In the genomic region with DNA sequence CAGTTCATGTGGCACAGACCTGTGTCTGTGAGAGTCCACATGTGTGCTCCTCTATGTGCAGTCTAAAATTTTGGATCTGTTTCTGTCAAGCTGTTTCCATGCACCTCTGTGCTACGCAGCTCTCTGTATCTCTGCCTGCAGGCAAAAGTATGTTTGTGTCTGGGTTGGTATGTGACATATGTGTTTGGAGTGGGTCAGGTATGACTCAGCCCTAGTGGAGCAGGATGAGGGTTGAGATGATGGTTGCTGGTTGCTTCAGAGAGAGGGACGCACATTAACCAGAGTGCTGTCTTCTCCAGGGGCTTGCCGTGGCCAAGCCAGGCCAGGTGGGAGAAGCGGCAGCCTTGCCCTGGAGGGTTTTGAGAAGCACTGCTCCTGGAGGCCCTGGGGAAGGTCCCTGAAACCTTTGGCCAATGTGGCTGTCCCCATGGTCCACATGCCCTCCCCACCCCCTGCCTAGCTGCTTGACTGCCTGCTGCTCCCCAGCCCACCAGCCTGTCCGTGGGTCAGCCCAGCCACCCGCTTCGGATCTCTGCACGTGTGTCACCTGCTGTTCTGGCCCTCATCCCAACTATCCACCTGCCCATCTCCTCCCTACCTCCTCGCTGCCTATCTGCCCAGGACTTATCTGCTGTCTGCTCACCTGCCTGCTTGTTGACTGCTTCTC, we compare ENCODE assay signal across 12 cellular contexts. TPM values are rescaled to one million over a fixed set of nuclear protein-coding genes. Genes with fewer than 3 reads are reported as not detected.
A peak's percentile ranks its signal among the peaks of the same experiment; 100 is the strongest.
DNase-seq lines count a peak whose midpoint lies in the region; TF ChIP-seq lines count a peak whose summit lies in the region.
"Had no signal": no experiment of that assay in that cellular context is flagged by ENCODE, and none has a peak within 500 bp of the region (broad histone marks: within the 10 kb centered on the region; RNA-seq: fewer than 3 reads in every experiment).

No MANE protein-coding gene starts in this region.

- H3K36me3 Mint-ChIP-seq in dendritic cell treated with granulocyte-macrophage colony-stimulating factor and Interleukin-4, amounts not matched to agents 40 ng/mL and 50 ng/mL, for 4 days (ENCODE audit: low read depth): no peaks in the 10 kb centered on the region
- no peaks in the 10 kb centered on the region for H3K36me3 Mint-ChIP-seq in osteocyte (ENCODE audit: unreplicated experiment)

- DNase-seq in NCI-H1092 treated with DMSO at 0.1 percent for 48 hours (lab: John Stamatoyannopoulos, UW): peak; percentile 19
- no peak for DNase-seq in NCI-H1092 (lab: John Stamatoyannopoulos, UW)
- DNase-seq in RPMI7951 (ENCODE audit: low read depth): peak; percentile 84
- no peak for DNase-seq in osteocyte (ENCODE audit: extremely low spot score, unreplicated experiment)
- no peak for DNase-seq in globus pallidus (ENCODE audit: low spot score)
- DNase-seq in GF-D8 (lab: John Stamatoyannopoulos, UW): no peak
- DNase-seq in NCI-H1694 (lab: John Stamatoyannopoulos, UW): no peak
- DNase-seq: Calu3, left ventricle myocardium inferior, MV-4-11, NCI-H524 had no signal

- H3K4me3 Mint-ChIP-seq in dendritic cell treated with granulocyte-macrophage colony-stimulating factor and Interleukin-4, amounts not matched to agents 40 ng/mL and 50 ng/mL, for 4 days: no peak overlapping the region
- H3K4me3 Mint-ChIP-seq in osteocyte (ENCODE audit: unreplicated experiment): no peak overlapping the region

- H3K4me1 Mint-ChIP-seq in dendritic cell treated with granulocyte-macrophage colony-stimulating factor and Interleukin-4, amounts not matched to agents 40 ng/mL and 50 ng/mL, for 4 days (ENCODE audit: low read depth): peaks cover 54% of the 10 kb centered on the region
- H3K4me1 Mint-ChIP-seq in osteocyte (ENCODE audit: unreplicated experiment): peaks cover 49% of the 10 kb centered on the region

- intact Hi-C loops in dendritic cell treated with granulocyte-macrophage colony-stimulating factor and Interleukin-4, amounts not matched to agents 40 ng/mL and 50 ng/mL, for 4 days (cut with micrococcal nuclease): no loop called here

- TF ChIP-seq CTCF in osteocyte (IDR thresholded peaks at IDR 0.05): no peak

- peak overlapping the region; percentile 39 for H3K27ac Mint-ChIP-seq in dendritic cell treated with granulocyte-macrophage colony-stimulating factor and Interleukin-4, amounts not matched to agents 40 ng/mL and 50 ng/mL, for 4 days
- peak overlapping the region; percentile 64 for H3K27ac Mint-ChIP-seq in osteocyte (ENCODE audit: unreplicated experiment)

- H3K9me3 Mint-ChIP-seq in dendritic cell treated with granulocyte-macrophage colony-stimulating factor and Interleukin-4, amounts not matched to agents 40 ng/mL and 50 ng/mL, for 4 days: no peaks in the 10 kb centered on the region
- no peaks in the 10 kb centered on the region for H3K9me3 Mint-ChIP-seq in osteocyte (ENCODE audit: unreplicated experiment)

- H3K27me3 Mint-ChIP-seq in dendritic cell treated with granulocyte-macrophage colony-stimulating factor and Interleukin-4, amounts not matched to agents 40 ng/mL and 50 ng/mL, for 4 days: peaks cover 41% of the 10 kb centered on the region
- no peaks in the 10 kb centered on the region for H3K27me3 Mint-ChIP-seq in osteocyte (ENCODE audit: unreplicated experiment)

RNA-seq across cellular contexts. Expression of gene EVA1B, which starts 4.1 kb away (rescaled TPM):
- total RNA-seq in RPMI7951 (2014; rRNA removed; shearing (Covaris generic)): 78.7 and 112 TPM in 2 replicates
- 113 and 115 TPM in 2 replicates for total RNA-seq in osteocyte

RNA-seq across cellular contexts. Expression of gene SH3D21, which starts 21.4 kb away (rescaled TPM):
- total RNA-seq in RPMI7951 (2014; rRNA removed; shearing (Covaris generic)): 4.3 and 7.2 TPM in 2 replicates
- total RNA-seq in osteocyte: 5.1 and 6.4 TPM in 2 replicates

RNA-seq across cellular contexts. Expression of gene STK40, which starts 58.2 kb away (rescaled TPM):
- total RNA-seq in RPMI7951 (2014; rRNA removed; shearing (Covaris generic)): 16.7 and 18.2 TPM in 2 replicates
- total RNA-seq in osteocyte: 42.0 and 45.0 TPM in 2 replicates

Comparison
In these comparisons a context has a peak if more than half of its experiments do, and no peak if none do; other contexts are left out.
1. DNase-seq: peak in NCI-H1092 treated with DMSO at 0.1 percent for 48 hours (single experiment) and RPMI7951 (single experiment); none in NCI-H1092 (single experiment), osteocyte (single experiment), globus pallidus (single experiment), GF-D8 (single experiment) and NCI-H1694 (single experiment).